Comparison of ENCODE assay signal across 19 cellular contexts in the genomic region with DNA sequence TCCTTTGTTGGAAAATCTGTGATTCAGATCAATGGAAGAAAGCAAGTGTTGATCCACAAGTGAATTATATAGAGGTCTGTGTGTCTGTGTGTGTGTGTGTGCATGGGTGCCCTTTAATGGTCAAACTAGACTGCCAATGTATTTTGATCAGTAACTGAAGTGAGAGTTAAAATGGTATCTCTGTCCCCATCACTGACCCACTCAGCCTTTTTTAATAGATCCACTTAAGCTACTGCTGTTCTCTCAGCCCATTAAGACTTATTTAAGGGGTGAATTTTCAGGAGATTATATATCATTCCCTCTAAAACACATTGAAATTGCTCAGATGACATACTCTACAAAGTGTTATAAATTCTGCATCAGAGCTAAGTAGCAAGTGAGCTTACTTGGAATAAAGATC.
"Had no signal": no experiment of that assay in that cellular context is flagged by ENCODE, and none has a peak within 500 bp of the region (broad histone marks: within the 10 kb centered on the region; RNA-seq: fewer than 3 reads in every experiment).

No MANE protein-coding gene starts in this region.

- H3K9me3 ChIP-seq: heart left ventricle, mucosa of descending colon, spleen, tibial artery, upper lobe of right lung, vagina had no signal

- H3K27ac ChIP-seq: dorsolateral prefrontal cortex, heart left ventricle, spleen, tibial artery, upper lobe of right lung, vagina had no signal

- H3K4me1 Mint-ChIP-seq: stimulated activated memory B cell treated with anti-CD40 and anti-IgM and Interleukin-4, amounts not matched to agents 10 μg/mL and 1 μg/mL and 100 μg/mL, for 72 hours had no signal

- H3K36me3 ChIP-seq: heart left ventricle, tibial artery, upper lobe of right lung, vagina had no signal

- DNase-seq: dorsolateral prefrontal cortex; effector CD8-positive, alpha-beta T cell; foreskin melanocyte; heart left ventricle; hippocampal formation; kidney glomerular epithelial cell; mucosa of descending colon; naive thymus-derived CD8-positive, alpha-beta T cell; posterior cingulate gyrus; spleen; stimulated activated CD4-positive, alpha-beta T cell treated with anti-CD3 and anti-CD28 coated beads, Interleukin-15, amount 100 ng/mL, for 24 hours; stimulated activated CD4-positive, alpha-beta T cell treated with anti-CD3 and anti-CD28 coated beads, Interleukin-1b, Interleukin-23, amount 100 ng/mL, for 48 hours; stimulated activated CD4-positive, alpha-beta T cell treated with anti-CD3 and anti-CD28 coated beads, Interleukin-4, amount 100 ng/mL, for 24 hours; tibial artery; upper lobe of right lung had no signal

- H3K27me3 Mint-ChIP-seq: stimulated activated memory B cell treated with anti-CD40 and anti-IgM and Interleukin-4, amounts not matched to agents 10 μg/mL and 1 μg/mL and 100 μg/mL, for 72 hours; stimulated activated naive CD8-positive, alpha-beta T cell treated with anti-CD3 and anti-CD28 coated beads, Interleukin-15, Interleukin-2, amounts not matched to agents 100 ng/mL and 50 ng/mL, for 24 hours had no signal

- H3K9me3 Mint-ChIP-seq: stimulated activated memory B cell treated with anti-CD40 and anti-IgM and Interleukin-4, amounts not matched to agents 10 μg/mL and 1 μg/mL and 100 μg/mL, for 72 hours; stimulated activated naive CD8-positive, alpha-beta T cell treated with anti-CD3 and anti-CD28 coated beads, Interleukin-15, Interleukin-2, amounts not matched to agents 100 ng/mL and 50 ng/mL, for 24 hours had no signal

- H3K27ac Mint-ChIP-seq: stimulated activated memory B cell treated with anti-CD40 and anti-IgM and Interleukin-4, amounts not matched to agents 10 μg/mL and 1 μg/mL and 100 μg/mL, for 72 hours; stimulated activated naive CD8-positive, alpha-beta T cell treated with anti-CD3 and anti-CD28 coated beads, Interleukin-15, Interleukin-2, amounts not matched to agents 100 ng/mL and 50 ng/mL, for 24 hours had no signal

- H3K4me3 Mint-ChIP-seq: naive thymus-derived CD8-positive, alpha-beta T cell; stimulated activated memory B cell treated with anti-CD40 and anti-IgM and Interleukin-4, amounts not matched to agents 10 μg/mL and 1 μg/mL and 100 μg/mL, for 72 hours; stimulated activated naive CD8-positive, alpha-beta T cell treated with anti-CD3 and anti-CD28 coated beads, Interleukin-15, Interleukin-2, amounts not matched to agents 100 ng/mL and 50 ng/mL, for 24 hours had no signal

- ATAC-seq: heart left ventricle; mucosa of descending colon; naive thymus-derived CD8-positive, alpha-beta T cell; sciatic nerve; stimulated activated memory B cell treated with anti-CD40 and anti-IgM and Interleukin-4, amounts not matched to agents 10 μg/mL and 1 μg/mL and 100 μg/mL, for 72 hours; upper lobe of right lung had no signal

- H3K4me3 ChIP-seq: dorsolateral prefrontal cortex, heart left ventricle, mucosa of descending colon, spleen, tibial artery, upper lobe of right lung, vagina had no signal

- H3K27me3 ChIP-seq: dorsolateral prefrontal cortex, heart left ventricle, spleen, tibial artery, upper lobe of right lung, vagina had no signal

- H3K4me1 ChIP-seq: spleen, upper lobe of right lung had no signal
